ENCODE assay signal across 8 cellular contexts in the genomic region with DNA sequence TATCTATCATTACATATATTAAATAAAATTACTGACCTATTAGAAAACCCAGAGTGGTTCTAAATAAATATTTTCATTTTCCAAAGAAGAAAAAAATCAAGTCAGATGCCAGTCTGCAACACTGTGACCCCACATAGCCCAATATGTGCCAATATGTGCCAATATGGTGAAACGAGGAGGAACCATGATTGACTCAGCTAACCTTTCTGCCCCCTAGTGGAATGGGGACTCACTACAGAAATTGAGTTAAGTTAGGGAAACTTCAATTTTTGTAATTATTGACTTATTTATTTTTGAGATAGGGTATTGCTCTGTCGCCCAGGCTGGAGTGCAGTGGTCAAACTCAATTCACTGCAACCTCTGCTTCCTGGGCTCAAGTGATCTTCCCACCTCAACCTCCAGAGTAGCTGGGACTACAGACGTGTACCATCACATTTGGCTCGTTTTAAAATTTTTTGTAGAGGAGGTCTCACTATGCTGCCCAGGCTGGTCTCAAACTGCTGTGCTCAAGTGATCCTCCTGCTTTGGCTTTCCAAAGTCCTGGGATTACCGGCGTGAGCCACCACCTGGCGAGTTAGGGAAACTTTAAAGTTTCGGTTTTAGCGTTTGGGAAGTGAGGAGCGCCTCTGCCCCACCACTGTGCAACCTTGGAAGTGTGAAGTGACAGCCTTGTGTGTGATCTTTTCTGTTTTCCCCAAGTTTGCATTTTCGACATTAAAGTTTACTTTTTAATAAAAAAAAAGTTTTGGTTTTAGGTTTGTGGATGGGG.
A peak's percentile ranks its signal among the peaks of the same experiment; 100 is the strongest.
DNase-seq lines count a peak whose midpoint lies in the region; TF ChIP-seq lines count a peak whose summit lies in the region.

No MANE protein-coding gene starts in this region.

- TF ChIP-seq CTCF in 22Rv1 (IDR thresholded peaks at IDR 0.05) (peak; percentile 85), MM.1S (IDR thresholded peaks at IDR 0.05; ENCODE audit: low read length) (peak; percentile 73), colonic mucosa (IDR thresholded peaks at IDR 0.05) (peak; percentile 49), parathyroid adenoma (IDR thresholded peaks at IDR 0.05) (peak; percentile 24)

- H3K9ac ChIP-seq in MM.1S (ENCODE audit: low read length), result no peak overlapping the region
- H3K9ac ChIP-seq in colonic mucosa (ENCODE audit: low read depth in 2 of 2, low read length in 2 of 2), result no peak overlapping the region
- no peak overlapping the region for H3K9ac ChIP-seq in parathyroid adenoma

- intact Hi-C loops in colonic mucosa (cut with DNase I), result loop anchor here (10.0 kb wide), 1 partner anchor 584 kb away; no protein-coding TSS in a partner anchor

- H4K20me1 ChIP-seq in MM.1S (ENCODE audit: insufficient read depth, low read length), result no peaks in the 10 kb centered on the region

- H3K4me1 ChIP-seq in MM.1S (ENCODE audit: low read length), result peaks cover 13% of the 10 kb centered on the region
- no peaks in the 10 kb centered on the region for H3K4me1 ChIP-seq in colonic mucosa
- no peaks in the 10 kb centered on the region for H3K4me1 ChIP-seq in parathyroid adenoma

- no peaks in the 10 kb centered on the region for H3K27me3 ChIP-seq in MM.1S (replicated peaks; ENCODE audit: insufficient read depth, low read length)
- H3K27me3 ChIP-seq in colonic mucosa, result no peaks in the 10 kb centered on the region
- no peaks in the 10 kb centered on the region for H3K27me3 ChIP-seq in parathyroid adenoma (ENCODE audit: control insufficient read depth, insufficient read depth, low read length)

- H2AFZ ChIP-seq in MM.1S (ENCODE audit: low read length), result no peak overlapping the region
- H2AFZ ChIP-seq in parathyroid adenoma, result no peak overlapping the region

- H3K36me3 ChIP-seq in MM.1S (replicated peaks; ENCODE audit: insufficient read depth, low read length) (no peaks in the 10 kb centered on the region), colonic mucosa (no peaks in the 10 kb centered on the region), parathyroid adenoma (ENCODE audit: control insufficient read depth, insufficient read depth, low read length) (no peaks in the 10 kb centered on the region)

- H3K36me3 Mint-ChIP-seq in activated T-cell treated with anti-CD3 and anti-CD28 coated beads, Interleukin-2, amount 50 U/mL, for 24 hours (ENCODE audit: low read depth), result no peaks in the 10 kb centered on the region

- no peak overlapping the region for H3K27ac Mint-ChIP-seq in activated T-cell treated with anti-CD3 and anti-CD28 coated beads, Interleukin-2, amount 50 U/mL, for 24 hours

- no peak overlapping the region for H3K4me3 ChIP-seq in MM.1S (ENCODE audit: low read length)
- no peak overlapping the region for H3K4me3 ChIP-seq in colonic mucosa
- no peak overlapping the region for H3K4me3 ChIP-seq in parathyroid adenoma (ENCODE audit: low read depth, low read length)

- peaks cover 7% of the 10 kb centered on the region; the same call in 1 of the 2 replicates for H3F3A ChIP-seq in MM.1S (ENCODE audit: insufficient read depth, low read length)

- no peaks in the 10 kb centered on the region for H3K9me3 Mint-ChIP-seq in activated T-cell treated with anti-CD3 and anti-CD28 coated beads, Interleukin-2, amount 50 U/mL, for 24 hours

- H3K4me1 Mint-ChIP-seq in activated T-cell treated with anti-CD3 and anti-CD28 coated beads, Interleukin-2, amount 50 U/mL, for 24 hours (ENCODE audit: low read depth), result peaks cover 10% of the 10 kb centered on the region

- H3K27me3 Mint-ChIP-seq in activated T-cell treated with anti-CD3 and anti-CD28 coated beads, Interleukin-2, amount 50 U/mL, for 24 hours, result peaks cover 25% of the 10 kb centered on the region

- DNase-seq in DMS53 (lab: John Stamatoyannopoulos, UW), result peak; percentile 73
- DNase-seq in MM.1S, result peak; percentile 50
- DNase-seq in colonic mucosa, result no peak
- no peak for DNase-seq in G401 (ENCODE audit: low spot score)
- no peak for DNase-seq in HuH-7.5 (ENCODE audit: low spot score)
- no peak for DNase-seq in activated T-cell treated with anti-CD3 and anti-CD28 coated beads, Interleukin-2, amount 50 U/mL, for 24 hours

- H3K9me3 ChIP-seq in MM.1S (replicated peaks; ENCODE audit: insufficient read depth, low read length), result no peaks in the 10 kb centered on the region
- no peaks in the 10 kb centered on the region for H3K9me3 ChIP-seq in colonic mucosa
- no peaks in the 10 kb centered on the region for H3K9me3 ChIP-seq in parathyroid adenoma (ENCODE audit: control insufficient read depth, low read length)

- in situ Hi-C loops in G401 (cut with HindIII; ENCODE audit: low sequenced_read_pairs), result no loop called here

- H3K4me2 ChIP-seq in MM.1S (ENCODE audit: low read depth, low read length) (no peak overlapping the region), parathyroid adenoma (ENCODE audit: low read length) (no peak overlapping the region)

- no peak overlapping the region for H3K27ac ChIP-seq in 22Rv1
- H3K27ac ChIP-seq in MM.1S (ENCODE audit: low read length), result no peak overlapping the region
- no peak overlapping the region for H3K27ac ChIP-seq in colonic mucosa
- H3K27ac ChIP-seq in parathyroid adenoma, result no peak overlapping the region

- H3K9me2 ChIP-seq in MM.1S (replicated peaks; ENCODE audit: insufficient read depth, low read length), result no peaks in the 10 kb centered on the region

- no peak overlapping the region for H3K4me3 Mint-ChIP-seq in activated T-cell treated with anti-CD3 and anti-CD28 coated beads, Interleukin-2, amount 50 U/mL, for 24 hours

- H3K79me2 ChIP-seq in MM.1S (ENCODE audit: low read length) (no peaks in the 10 kb centered on the region), parathyroid adenoma (no peaks in the 10 kb centered on the region)

Comparison
In these comparisons a context has a peak if more than half of its experiments do, and no peak if none do; other contexts are left out.
1. CTCF ChIP-seq: peak in every context shown above with its lines; median percentile 85 in 22Rv1; 73 in MM.1S; 49 in colonic mucosa; 24 in parathyroid adenoma.
2. DNase-seq: peak in DMS53 (single experiment) and MM.1S (single experiment); none in colonic mucosa (single experiment), G401 (single experiment), HuH-7.5 (single experiment) and activated T-cell treated with anti-CD3 and anti-CD28 coated beads, Interleukin-2, amount 50 U/mL, for 24 hours (single experiment).